11 cellular contexts compared by ENCODE assay signal in genomic region chr4:185227131-185227551, GRCh38. TPM values are rescaled to one million over a fixed set of nuclear protein-coding genes. Genes with fewer than 3 reads are reported as not detected.
DNase-seq lines count a peak whose midpoint lies in the region; ATAC-seq and TF ChIP-seq lines count a peak whose summit lies in the region.
"Had no signal": no experiment of that assay in that cellular context is flagged by ENCODE, and none has a peak within 500 bp of the region (broad histone marks: within the 10 kb centered on the region; RNA-seq: fewer than 3 reads in every experiment).

No MANE protein-coding gene starts in this region.

- H3K27ac Mint-ChIP-seq in neural progenitor cell: no peak overlapping the region
- H3K27ac Mint-ChIP-seq in activated T-helper 1 cell treated with anti-CD3 and anti-CD28 coated beads, Interleukin-12 subunit alpha, Interleukin-12 subunit beta, Interleukin-2, Interleukin-4 antibody, amounts not matched to agents 30 ng/mL and 10 ng/mL and 1 ng/mL, durations not matched to agents 14 hours and 24 hours and 36 hours: no peak overlapping the region
- H3K27ac Mint-ChIP-seq: memory B cell had no signal

- H3K4me3 Mint-ChIP-seq in neural progenitor cell: no peak overlapping the region
- H3K4me3 Mint-ChIP-seq in activated T-helper 1 cell treated with anti-CD3 and anti-CD28 coated beads, Interleukin-12 subunit alpha, Interleukin-12 subunit beta, Interleukin-2, Interleukin-4 antibody, amounts not matched to agents 30 ng/mL and 10 ng/mL and 1 ng/mL, durations not matched to agents 14 hours and 24 hours and 36 hours: no peak overlapping the region
- H3K4me3 Mint-ChIP-seq: CD4-positive, CD25-positive, alpha-beta regulatory T cell; memory B cell had no signal

- no peaks in the 10 kb centered on the region for H3K4me1 Mint-ChIP-seq in neural progenitor cell
- peaks cover 4% of the 10 kb centered on the region for H3K4me1 Mint-ChIP-seq in activated T-helper 1 cell treated with anti-CD3 and anti-CD28 coated beads, Interleukin-12 subunit alpha, Interleukin-12 subunit beta, Interleukin-2, Interleukin-4 antibody, amounts not matched to agents 30 ng/mL and 10 ng/mL and 1 ng/mL, durations not matched to agents 14 hours and 24 hours and 36 hours (ENCODE audit: low read depth)

- TF ChIP-seq CTCF in fibroblast of the aortic adventitia (IDR thresholded peaks at IDR 0.05; ENCODE audit: insufficient read depth, low read length) (peak; percentile 36), neural progenitor cell (IDR thresholded peaks at IDR 0.05) (peak; percentile 8)

- H3K36me3 Mint-ChIP-seq in neural progenitor cell: peaks cover 4% of the 10 kb centered on the region
- peaks cover 2% of the 10 kb centered on the region for H3K36me3 Mint-ChIP-seq in activated T-helper 1 cell treated with anti-CD3 and anti-CD28 coated beads, Interleukin-12 subunit alpha, Interleukin-12 subunit beta, Interleukin-2, Interleukin-4 antibody, amounts not matched to agents 30 ng/mL and 10 ng/mL and 1 ng/mL, durations not matched to agents 14 hours and 24 hours and 36 hours (ENCODE audit: low read depth)

- H3K9ac ChIP-seq in neural progenitor cell: no peak overlapping the region

- peaks cover 4% of the 10 kb centered on the region for H3F3A ChIP-seq in neural progenitor cell (ENCODE audit: low read depth)

- H3K4me3 ChIP-seq in fibroblast of the aortic adventitia (ENCODE audit: low read depth, low read length) (no peak overlapping the region), neural progenitor cell (no peak overlapping the region), H7 (ENCODE audit: insufficient read depth, low read depth, low read length) (no peak overlapping the region)
- H3K4me3 ChIP-seq: skin epidermis had no signal

- DNase-seq in Caki2 (ENCODE audit: low read depth) (peak; percentile 63), SK-MEL-5 (ENCODE audit: low read depth, low spot score) (peak; percentile 38), fibroblast of the aortic adventitia (ENCODE audit: low read depth) (no peak), neural progenitor cell (ENCODE audit: low spot score) (no peak), H7 (no peak), germinal center (ENCODE audit: low spot score) (no peak)
- no peak for DNase-seq in activated T-helper 1 cell treated with anti-CD3 and anti-CD28 coated beads, Interleukin-12 subunit alpha, Interleukin-12 subunit beta, Interleukin-2, Interleukin-4 antibody, amounts not matched to agents 30 ng/mL and 10 ng/mL and 1 ng/mL, durations not matched to agents 14 hours and 24 hours and 36 hours (ENCODE audit: low spot score)
- DNase-seq: CD4-positive, CD25-positive, alpha-beta regulatory T cell had no signal

- H3K9me3 ChIP-seq in neural progenitor cell (ENCODE audit: low read depth): no peaks in the 10 kb centered on the region

- H3K36me3 ChIP-seq in neural progenitor cell (no peaks in the 10 kb centered on the region), H7 (replicated peaks; ENCODE audit: control insufficient read depth, insufficient read depth, low read length) (no peaks in the 10 kb centered on the region)

- no peak for ATAC-seq in GM19463 (IDR thresholded peaks at IDR 0.05; ENCODE audit: unreplicated experiment)

- H3K4me2 ChIP-seq in neural progenitor cell: no peak overlapping the region

- H3K27ac ChIP-seq in neural progenitor cell: no peak overlapping the region
- H3K27ac ChIP-seq: skin epidermis had no signal

- H3K79me2 ChIP-seq in neural progenitor cell (ENCODE audit: low read depth): peaks cover 79% of the 10 kb centered on the region

- H3K9me3 Mint-ChIP-seq in neural progenitor cell: peaks cover 2% of the 10 kb centered on the region
- no peaks in the 10 kb centered on the region for H3K9me3 Mint-ChIP-seq in activated T-helper 1 cell treated with anti-CD3 and anti-CD28 coated beads, Interleukin-12 subunit alpha, Interleukin-12 subunit beta, Interleukin-2, Interleukin-4 antibody, amounts not matched to agents 30 ng/mL and 10 ng/mL and 1 ng/mL, durations not matched to agents 14 hours and 24 hours and 36 hours
- H3K9me3 Mint-ChIP-seq: memory B cell had no signal

- H3K4me1 ChIP-seq in neural progenitor cell: no peaks in the 10 kb centered on the region

- peaks cover 3% of the 10 kb centered on the region for H3K27me3 Mint-ChIP-seq in neural progenitor cell (ENCODE audit: insufficient read depth, low read depth)
- H3K27me3 Mint-ChIP-seq in activated T-helper 1 cell treated with anti-CD3 and anti-CD28 coated beads, Interleukin-12 subunit alpha, Interleukin-12 subunit beta, Interleukin-2, Interleukin-4 antibody, amounts not matched to agents 30 ng/mL and 10 ng/mL and 1 ng/mL, durations not matched to agents 14 hours and 24 hours and 36 hours (ENCODE audit: insufficient read depth): no peaks in the 10 kb centered on the region
- H3K27me3 Mint-ChIP-seq: CD4-positive, CD25-positive, alpha-beta regulatory T cell; memory B cell had no signal

- no peak overlapping the region for H2AFZ ChIP-seq in neural progenitor cell (replicated peaks)

- peaks cover 45% of the 10 kb centered on the region for H4K20me1 ChIP-seq in neural progenitor cell (ENCODE audit: low read depth)

- intact Hi-C loops in activated T-helper 1 cell treated with anti-CD3 and anti-CD28 coated beads, Interleukin-12 subunit alpha, Interleukin-12 subunit beta, Interleukin-2, Interleukin-4 antibody, amounts not matched to agents 30 ng/mL and 10 ng/mL and 1 ng/mL, durations not matched to agents 14 hours and 24 hours and 36 hours (cut with micrococcal nuclease): no loop called here

- H3K27me3 ChIP-seq in neural progenitor cell (no peaks in the 10 kb centered on the region), H7 (ENCODE audit: control insufficient read depth, insufficient read depth, low read length) (no peaks in the 10 kb centered on the region)

- in situ Hi-C loops in Caki2 (cut with HindIII; ENCODE audit: low pct_unique_long_range_greater_than_20kb, low sequenced_read_pairs): no loop called here
- in situ Hi-C loops in SK-MEL-5 (cut with HindIII; ENCODE audit: low pct_unique_long_range_greater_than_20kb, low sequenced_read_pairs): no loop called here

RNA-seq across cellular contexts. Expression of gene SNX25, which starts 17.7 kb away (rescaled TPM):
- 20.7 and 26.2 TPM in 2 replicates for total RNA-seq in Caki2 (2014; rRNA removed; shearing (Covaris generic); ENCODE audit: low replicate concordance)
- 57.8 and 59.0 TPM in 2 replicates for total RNA-seq in SK-MEL-5 (2014; rRNA removed; shearing (Covaris generic))
- polyA plus RNA-seq in SK-MEL-5 (2015; cell fraction: cytosol; rRNA removed): 24.3 and 33.5 TPM in 2 replicates
- polyA plus RNA-seq in SK-MEL-5 (2015; cell fraction: nucleus; rRNA removed): 28.5 and 29.9 TPM in 2 replicates
- 27.5 and 102 TPM in 2 replicates for total RNA-seq in fibroblast of the aortic adventitia (ENCODE audit: low replicate concordance)
- total RNA-seq in neural progenitor cell (ENCODE audit: low replicate concordance): 39.2 and 50.8 TPM in 2 replicates
- 17.2 and 22.5 TPM in 2 replicates for total RNA-seq in H7 (2014; rRNA removed; shearing (Covaris generic))
- total RNA-seq in activated T-helper 1 cell treated with anti-CD3 and anti-CD28 coated beads, Interleukin-12 subunit alpha, Interleukin-12 subunit beta, Interleukin-2, Interleukin-4 antibody, amounts not matched to agents 30 ng/mL and 10 ng/mL and 1 ng/mL, durations not matched to agents 14 hours and 24 hours and 36 hours: 22.9 and 25.3 TPM in 2 replicates

RNA-seq across cellular contexts. Expression of gene CFAP97, which starts 23.3 kb away (rescaled TPM):
- total RNA-seq in Caki2 (2014; rRNA removed; shearing (Covaris generic); ENCODE audit: low replicate concordance): 10.7 and 14.1 TPM in 2 replicates
- total RNA-seq in SK-MEL-5 (2014; rRNA removed; shearing (Covaris generic)): 73.5 and 74.9 TPM in 2 replicates
- 37.6 and 44.8 TPM in 2 replicates for polyA plus RNA-seq in SK-MEL-5 (2015; cell fraction: cytosol; rRNA removed)
- 27.8 TPM in 2 replicates for polyA plus RNA-seq in SK-MEL-5 (2015; cell fraction: nucleus; rRNA removed)
- total RNA-seq in fibroblast of the aortic adventitia (ENCODE audit: low replicate concordance) (34.7 and 74.3 TPM in 2 replicates), neural progenitor cell (ENCODE audit: low replicate concordance) (45.6 and 78.6 TPM in 2 replicates)
- total RNA-seq in H7 (2014; rRNA removed; shearing (Covaris generic)): 24.0 and 35.8 TPM in 2 replicates
- total RNA-seq in activated T-helper 1 cell treated with anti-CD3 and anti-CD28 coated beads, Interleukin-12 subunit alpha, Interleukin-12 subunit beta, Interleukin-2, Interleukin-4 antibody, amounts not matched to agents 30 ng/mL and 10 ng/mL and 1 ng/mL, durations not matched to agents 14 hours and 24 hours and 36 hours: 52.4 and 54.6 TPM in 2 replicates

Comparison
In these comparisons a context has a peak if more than half of its experiments do, and no peak if none do; other contexts are left out.
1. DNase-seq: peak in Caki2 (single experiment) and SK-MEL-5 (single experiment); none in fibroblast of the aortic adventitia (single experiment), neural progenitor cell (single experiment), H7 (single experiment), germinal center (single experiment) and activated T-helper 1 cell treated with anti-CD3 and anti-CD28 coated beads, Interleukin-12 subunit alpha, Interleukin-12 subunit beta, Interleukin-2, Interleukin-4 antibody, amounts not matched to agents 30 ng/mL and 10 ng/mL and 1 ng/mL, durations not matched to agents 14 hours and 24 hours and 36 hours (single experiment).